In genomic region chr17:10117581-10118001, GRCh38 we compare ENCODE assay signal across 10 cellular contexts.
DNase-seq lines count a peak whose midpoint lies in the region; ATAC-seq and TF ChIP-seq lines count a peak whose summit lies in the region.
"Had no signal": no experiment of that assay in that cellular context is flagged by ENCODE, and none has a peak within 500 bp of the region (broad histone marks: within the 10 kb centered on the region; RNA-seq: fewer than 3 reads in every experiment).

No MANE protein-coding gene starts in this region.

- ATAC-seq in GM21619 (IDR thresholded peaks at IDR 0.05; ENCODE audit: unreplicated experiment) (peak; percentile 33), activated B cell treated with CpG ODN at 0.5 μM for 24 hours (ENCODE audit: low read depth) (no peak), HG03571 (IDR thresholded peaks at IDR 0.05; ENCODE audit: unreplicated experiment) (no peak)

- H3K4me1 Mint-ChIP-seq in activated B cell treated with CpG ODN at 0.5 μM for 24 hours, result peaks cover 95% of the 10 kb centered on the region

- CTCF ChIA-PET in activated B cell treated with CpG ODN at 0.5 μM for 24 hours (lab: Charles Lee), result interaction anchor here (1.1 to 4.3 kb wide), 2 partner anchors 34 to 108 kb away, joined by 3 to 30 read pairs; no protein-coding TSS in a partner anchor

- no peaks in the 10 kb centered on the region for H3K36me3 ChIP-seq in mesendoderm (ENCODE audit: control insufficient read depth, insufficient read depth, low read length)
- H3K36me3 ChIP-seq: brain microvascular endothelial cell had no signal

- peak overlapping the region; percentile 74 for H3K27ac ChIP-seq in mesendoderm (ENCODE audit: low read depth, low read length)
- H3K27ac ChIP-seq: brain microvascular endothelial cell had no signal

- no CpG with 5 or more reads among the region's 7 CpGs for WGBS in mesendoderm (ENCODE audit: extremely low coverage, insufficient coverage, low lambda C conversion rate)

- peak overlapping the region; percentile 90 for H3K23ac ChIP-seq in mesendoderm (ENCODE audit: low read length)

- H3K4me1 ChIP-seq in mesendoderm (ENCODE audit: control insufficient read depth, low read depth, low read length), result peaks cover 37% of the 10 kb centered on the region

- no peaks in the 10 kb centered on the region for H3K36me3 Mint-ChIP-seq in activated B cell treated with CpG ODN at 0.5 μM for 24 hours (ENCODE audit: low read depth)

- no peaks in the 10 kb centered on the region for H3K79me1 ChIP-seq in mesendoderm (ENCODE audit: low read length)

- peak overlapping the region; percentile 17 for H3K4me2 ChIP-seq in mesendoderm (ENCODE audit: low read length)

- peak overlapping the region; percentile 38 for H3K27ac Mint-ChIP-seq in activated B cell treated with CpG ODN at 0.5 μM for 24 hours
- H3K27ac Mint-ChIP-seq: activated CD4-positive, alpha-beta T cell treated with anti-CD3 and anti-CD28 coated beads, Interleukin-2, amount 10 ng/mL, durations not matched to agents 24 days and 14 days had no signal

- no peak overlapping the region for H4K8ac ChIP-seq in mesendoderm (ENCODE audit: low read depth, low read length)

- H3K9me3 Mint-ChIP-seq in activated B cell treated with CpG ODN at 0.5 μM for 24 hours, result no peaks in the 10 kb centered on the region
- H3K9me3 Mint-ChIP-seq: activated CD4-positive, alpha-beta T cell treated with anti-CD3 and anti-CD28 coated beads, Interleukin-2, amount 10 ng/mL, durations not matched to agents 24 days and 14 days had no signal

- peak overlapping the region; percentile 41 for H3K9ac ChIP-seq in mesendoderm (ENCODE audit: low read length)

- no peak overlapping the region for H3K4me3 ChIP-seq in mesendoderm (ENCODE audit: low read length)

- H3K27me3 ChIP-seq in mesendoderm (ENCODE audit: insufficient read depth, low read length, poor library complexity), result no peaks in the 10 kb centered on the region
- H3K27me3 ChIP-seq: brain microvascular endothelial cell had no signal

- peak overlapping the region; percentile 7 for H3K18ac ChIP-seq in mesendoderm (ENCODE audit: low read length)

- peak overlapping the region; percentile 87 for H3K56ac ChIP-seq in mesendoderm (ENCODE audit: low read length)

- no peak for TF ChIP-seq CTCF in activated B cell treated with CpG ODN at 0.5 μM for 24 hours (IDR thresholded peaks at IDR 0.05)

- POLR2A ChIA-PET in activated B cell treated with CpG ODN at 0.5 μM for 24 hours (lab: Charles Lee), result interaction anchor here (0.9 kb wide), 2 partner anchors 67 to 75 kb away, joined by 5 read pairs; no protein-coding TSS in a partner anchor

- peak; percentile 86 for DNase-seq in Ammon's horn (ENCODE audit: low spot score)
- DNase-seq in activated B cell treated with CpG ODN at 0.5 μM for 24 hours, result no peak
- peak; percentile 88 for DNase-seq in mesendoderm
- DNase-seq in HPDE6-E6E7 (ENCODE audit: extremely low spot score), result no peak
- no peak for DNase-seq in DMS114 treated with DMSO at 0.1 percent for 48 hours (lab: John Stamatoyannopoulos, UW; ENCODE audit: unreplicated experiment)
- no peak for DNase-seq in cerebellar nuclear complex (lab: John Stamatoyannopoulos, UW)
- DNase-seq: activated CD4-positive, alpha-beta T cell treated with anti-CD3 and anti-CD28 coated beads, Interleukin-2, amount 10 ng/mL, durations not matched to agents 24 days and 14 days; brain microvascular endothelial cell had no signal

- H2BK5ac ChIP-seq in mesendoderm (ENCODE audit: low read length), result peak overlapping the region; percentile 96

- no peaks in the 10 kb centered on the region for H3K79me2 ChIP-seq in mesendoderm (ENCODE audit: control insufficient read depth, insufficient read depth, low read length)

- no peak overlapping the region for H2BK15ac ChIP-seq in mesendoderm (replicated peaks; ENCODE audit: low read depth)

- peaks cover 2% of the 10 kb centered on the region for H3K27me3 Mint-ChIP-seq in activated B cell treated with CpG ODN at 0.5 μM for 24 hours

- peak overlapping the region; percentile 88 for H2AK5ac ChIP-seq in mesendoderm (ENCODE audit: low read length)

- peak overlapping the region; percentile 15 for H3K4me3 Mint-ChIP-seq in activated B cell treated with CpG ODN at 0.5 μM for 24 hours
- H3K4me3 Mint-ChIP-seq: activated CD4-positive, alpha-beta T cell treated with anti-CD3 and anti-CD28 coated beads, Interleukin-2, amount 10 ng/mL, durations not matched to agents 24 days and 14 days had no signal

- H4K5ac ChIP-seq in mesendoderm (ENCODE audit: low read length), result peak overlapping the region; percentile 6

- H3K4ac ChIP-seq in mesendoderm (ENCODE audit: low read depth, low read length), result peak overlapping the region; percentile 74

- intact Hi-C loops in activated B cell treated with CpG ODN at 0.5 μM for 24 hours (cut with micrococcal nuclease), result loop anchor here (5.0 to 10.0 kb wide), 2 partner anchors 57 to 150 kb away; no protein-coding TSS in a partner anchor

- H2BK120ac ChIP-seq in mesendoderm (ENCODE audit: low read depth, low read length), result peak overlapping the region; percentile 40

Comparison
In these comparisons a context has a peak if more than half of its experiments do, and no peak if none do; other contexts are left out.
1. DNase-seq: peak in Ammon's horn (single experiment) and mesendoderm (single experiment); none in activated B cell treated with CpG ODN at 0.5 μM for 24 hours (single experiment), HPDE6-E6E7 (single experiment), DMS114 treated with DMSO at 0.1 percent for 48 hours (single experiment) and cerebellar nuclear complex (0 of 2).